Comparison of ENCODE assay signal across 25 cellular contexts in the genomic region with DNA sequence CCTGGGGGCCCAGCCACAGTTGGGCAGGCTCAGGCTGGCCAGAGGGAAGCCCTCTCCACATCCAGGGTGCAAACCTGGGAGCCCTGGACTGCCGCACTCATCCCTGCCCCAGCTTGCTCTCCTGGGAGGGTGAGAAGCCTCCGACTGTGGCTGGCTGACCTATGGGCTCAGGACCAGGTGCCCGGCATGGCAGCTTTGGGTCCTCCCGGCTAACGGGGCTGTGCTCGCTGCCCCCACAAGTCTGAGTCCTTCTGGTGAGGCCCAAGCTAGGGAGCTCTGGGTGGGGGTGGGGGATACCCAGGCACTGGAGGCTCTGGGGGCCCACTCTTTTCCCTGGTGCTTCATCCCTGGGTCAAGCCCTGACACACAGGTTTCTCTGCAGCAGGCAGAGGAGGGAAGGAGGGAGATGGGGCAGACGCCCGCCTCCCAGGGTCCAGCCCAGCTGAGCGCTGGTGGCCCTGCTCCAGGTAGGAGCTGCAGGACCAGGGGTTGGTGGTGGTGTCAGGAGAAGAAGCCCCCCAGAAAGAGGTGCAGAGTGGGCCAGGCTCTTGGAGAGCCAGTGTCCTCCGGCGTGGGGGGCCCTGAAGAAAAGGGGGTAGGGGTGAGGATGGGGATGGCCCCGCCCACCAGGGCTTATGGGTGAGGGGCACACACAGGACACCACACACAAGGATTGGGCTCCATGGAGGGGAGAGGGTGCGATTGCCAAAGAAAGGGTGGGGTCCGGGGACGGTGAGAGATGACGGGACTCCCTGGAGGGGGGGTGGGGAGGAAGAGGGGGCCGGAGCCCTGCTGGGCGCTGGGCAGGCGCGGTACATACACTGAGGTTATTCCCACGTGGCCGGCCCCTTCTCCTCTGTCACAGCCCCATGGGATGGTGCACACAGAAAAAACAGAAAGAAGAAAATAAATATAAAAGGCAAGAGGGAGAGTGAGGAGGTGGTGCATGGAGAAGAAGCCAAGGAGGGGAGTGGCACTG. TPM values are rescaled to one million over a fixed set of nuclear protein-coding genes. Genes with fewer than 3 reads are reported as not detected.
DNase-seq lines count a peak whose midpoint lies in the region; ATAC-seq and TF ChIP-seq lines count a peak whose summit lies in the region.
"Had no signal": no experiment of that assay in that cellular context is flagged by ENCODE, and none has a peak within 500 bp of the region (broad histone marks: within the 10 kb centered on the region; RNA-seq: fewer than 3 reads in every experiment).

No MANE protein-coding gene starts in this region.

- no peak for DNase-seq in activated naive CD4-positive, alpha-beta T cell treated with anti-CD3 and anti-CD28 coated beads, Interleukin-2, amount 10 ng/mL, durations not matched to agents 7 days and 5 days
- no peak for DNase-seq in activated naive CD4-positive, alpha-beta T cell treated with Interleukin-2 at 50 U/mL for 16 hours
- DNase-seq in Kasumi-1 (lab: John Stamatoyannopoulos, UW) (no peak), right atrium auricular region (ENCODE audit: low spot score) (no peak), anterior cingulate cortex (lab: John Stamatoyannopoulos, UW) (no peak)
- DNase-seq: ACHN; activated CD4-positive, CD25-positive, alpha-beta regulatory T cell treated with anti-CD3 and anti-CD28 coated beads, Interleukin-2, amount 50 U/mL, for 72 hours; CD8-positive, alpha-beta T cell; DND-41; gastrocnemius medialis; midbrain; NCI-H1092 treated with DMSO at 0.1 percent for 48 hours; NCI-H2107; NCI-H524; retina; SJCRH30; stimulated activated CD4-positive, alpha-beta T cell treated with anti-CD3 and anti-CD28 coated beads, Interleukin-15, amount 100 ng/mL, for 24 hours; stimulated activated naive CD8-positive, alpha-beta T cell treated with anti-CD3 and anti-CD28 coated beads, Interleukin-15, amount 100 ng/mL, for 72 hours; T1000 had no signal

- peaks cover 36% of the 10 kb centered on the region for H3K4me1 Mint-ChIP-seq in activated naive CD4-positive, alpha-beta T cell treated with anti-CD3 and anti-CD28 coated beads, Interleukin-2, amount 10 ng/mL, durations not matched to agents 7 days and 5 days
- peaks cover 16 to 24% (median 24%) of the 10 kb centered on the region in 3 donors for H3K4me1 Mint-ChIP-seq in IgD-negative memory B cell
- peaks cover 30% of the 10 kb centered on the region for H3K4me1 Mint-ChIP-seq in dendritic cell treated with granulocyte-macrophage colony-stimulating factor and Interleukin-4, amounts not matched to agents 40 ng/mL and 50 ng/mL, for 4 days (ENCODE audit: low read depth)
- peaks cover 54% of the 10 kb centered on the region for H3K4me1 Mint-ChIP-seq in stimulated activated memory B cell treated with anti-CD40 and anti-IgM and Interleukin-4, amounts not matched to agents 10 μg/mL and 1 μg/mL and 100 μg/mL, for 72 hours

- CTCF ChIA-PET in activated naive CD4-positive, alpha-beta T cell treated with anti-CD3 and anti-CD28 coated beads, Interleukin-2, amount 10 ng/mL, durations not matched to agents 7 days and 5 days (lab: Charles Lee): interaction anchor here (0.8 to 2.0 kb wide), 3 partner anchors 10 to 37 kb away, joined by 3 to 6 read pairs (median 3); no protein-coding TSS in a partner anchor

- ATAC-seq in stimulated activated memory B cell treated with anti-CD40 and anti-IgM and Interleukin-4, amounts not matched to agents 10 μg/mL and 1 μg/mL and 100 μg/mL, for 72 hours: no peak
- ATAC-seq: activated naive CD4-positive, alpha-beta T cell treated with anti-CD3 and anti-CD28 coated beads, Interleukin-2, amount 50 U/mL, for 72 hours; CD8-positive, alpha-beta T cell; gastrocnemius medialis; stimulated activated naive CD8-positive, alpha-beta T cell treated with anti-CD3 and anti-CD28 coated beads, Interleukin-15, amount 100 ng/mL, for 72 hours had no signal

- no peaks in the 10 kb centered on the region for H3K27me3 ChIP-seq in right atrium auricular region

- H3K9me3 ChIP-seq in right atrium auricular region: no peaks in the 10 kb centered on the region
- H3K9me3 ChIP-seq: gastrocnemius medialis, SJCRH30 had no signal

- peaks cover 8% of the 10 kb centered on the region for H3K27me3 Mint-ChIP-seq in activated naive CD4-positive, alpha-beta T cell treated with anti-CD3 and anti-CD28 coated beads, Interleukin-2, amount 10 ng/mL, durations not matched to agents 7 days and 5 days
- H3K27me3 Mint-ChIP-seq in IgD-negative memory B cell: no peaks in the 10 kb centered on the region
- H3K27me3 Mint-ChIP-seq in dendritic cell treated with granulocyte-macrophage colony-stimulating factor and Interleukin-4, amounts not matched to agents 40 ng/mL and 50 ng/mL, for 4 days: peaks cover 26% of the 10 kb centered on the region
- H3K27me3 Mint-ChIP-seq in stimulated activated memory B cell treated with anti-CD40 and anti-IgM and Interleukin-4, amounts not matched to agents 10 μg/mL and 1 μg/mL and 100 μg/mL, for 72 hours: no peaks in the 10 kb centered on the region
- H3K27me3 Mint-ChIP-seq: stimulated activated naive CD8-positive, alpha-beta T cell treated with anti-CD3 and anti-CD28 coated beads, Interleukin-15, amount 100 ng/mL, for 72 hours; type B pancreatic cell had no signal

- H3K27ac Mint-ChIP-seq in activated naive CD4-positive, alpha-beta T cell treated with anti-CD3 and anti-CD28 coated beads, Interleukin-2, amount 10 ng/mL, durations not matched to agents 7 days and 5 days: peak overlapping the region; percentile 87
- H3K27ac Mint-ChIP-seq in IgD-negative memory B cell: peak overlapping the region; percentile 87 to 93 (median 90)
- H3K27ac Mint-ChIP-seq in dendritic cell treated with granulocyte-macrophage colony-stimulating factor and Interleukin-4, amounts not matched to agents 40 ng/mL and 50 ng/mL, for 4 days: peak overlapping the region; percentile 78
- H3K27ac Mint-ChIP-seq in stimulated activated memory B cell treated with anti-CD40 and anti-IgM and Interleukin-4, amounts not matched to agents 10 μg/mL and 1 μg/mL and 100 μg/mL, for 72 hours: peak overlapping the region; percentile 96
- H3K27ac Mint-ChIP-seq: type B pancreatic cell had no signal

- no peaks in the 10 kb centered on the region for H3K9me3 Mint-ChIP-seq in activated naive CD4-positive, alpha-beta T cell treated with anti-CD3 and anti-CD28 coated beads, Interleukin-2, amount 10 ng/mL, durations not matched to agents 7 days and 5 days
- no peaks in the 10 kb centered on the region for H3K9me3 Mint-ChIP-seq in IgD-negative memory B cell
- H3K9me3 Mint-ChIP-seq in dendritic cell treated with granulocyte-macrophage colony-stimulating factor and Interleukin-4, amounts not matched to agents 40 ng/mL and 50 ng/mL, for 4 days: no peaks in the 10 kb centered on the region
- H3K9me3 Mint-ChIP-seq in stimulated activated memory B cell treated with anti-CD40 and anti-IgM and Interleukin-4, amounts not matched to agents 10 μg/mL and 1 μg/mL and 100 μg/mL, for 72 hours: no peaks in the 10 kb centered on the region
- H3K9me3 Mint-ChIP-seq: activated naive CD4-positive, alpha-beta T cell treated with anti-CD3 and anti-CD28 coated beads, Interleukin-2, amount 50 U/mL, for 72 hours; CD8-positive, alpha-beta T cell; stimulated activated naive CD8-positive, alpha-beta T cell treated with anti-CD3 and anti-CD28 coated beads, Interleukin-15, amount 100 ng/mL, for 72 hours; type B pancreatic cell had no signal

- no peak overlapping the region for H3K4me3 Mint-ChIP-seq in activated naive CD4-positive, alpha-beta T cell treated with anti-CD3 and anti-CD28 coated beads, Interleukin-2, amount 10 ng/mL, durations not matched to agents 7 days and 5 days
- peak overlapping the region; percentile 92 to 95 (median 94) for H3K4me3 Mint-ChIP-seq in IgD-negative memory B cell
- H3K4me3 Mint-ChIP-seq in dendritic cell treated with granulocyte-macrophage colony-stimulating factor and Interleukin-4, amounts not matched to agents 40 ng/mL and 50 ng/mL, for 4 days: no peak overlapping the region
- peak overlapping the region; percentile 84 for H3K4me3 Mint-ChIP-seq in stimulated activated memory B cell treated with anti-CD40 and anti-IgM and Interleukin-4, amounts not matched to agents 10 μg/mL and 1 μg/mL and 100 μg/mL, for 72 hours
- H3K4me3 Mint-ChIP-seq: type B pancreatic cell had no signal

- intact Hi-C loops in dendritic cell treated with granulocyte-macrophage colony-stimulating factor and Interleukin-4, amounts not matched to agents 40 ng/mL and 50 ng/mL, for 4 days (cut with micrococcal nuclease): loop anchor here (5.0 kb wide), 2 partner anchors 48 to 52 kb away; no protein-coding TSS in a partner anchor

- no peaks in the 10 kb centered on the region for H3K36me3 Mint-ChIP-seq in activated naive CD4-positive, alpha-beta T cell treated with anti-CD3 and anti-CD28 coated beads, Interleukin-2, amount 10 ng/mL, durations not matched to agents 7 days and 5 days
- H3K36me3 Mint-ChIP-seq in IgD-negative memory B cell: no peaks in the 10 kb centered on the region
- no peaks in the 10 kb centered on the region for H3K36me3 Mint-ChIP-seq in dendritic cell treated with granulocyte-macrophage colony-stimulating factor and Interleukin-4, amounts not matched to agents 40 ng/mL and 50 ng/mL, for 4 days (ENCODE audit: low read depth)
- no peaks in the 10 kb centered on the region for H3K36me3 Mint-ChIP-seq in stimulated activated memory B cell treated with anti-CD40 and anti-IgM and Interleukin-4, amounts not matched to agents 10 μg/mL and 1 μg/mL and 100 μg/mL, for 72 hours
- H3K36me3 Mint-ChIP-seq: activated naive CD4-positive, alpha-beta T cell treated with anti-CD3 and anti-CD28 coated beads, Interleukin-2, amount 50 U/mL, for 72 hours; CD8-positive, alpha-beta T cell; type B pancreatic cell had no signal

- no peaks in the 10 kb centered on the region for H3K36me3 ChIP-seq in right atrium auricular region
- H3K36me3 ChIP-seq: gastrocnemius medialis, SJCRH30 had no signal

- no peak overlapping the region for H3K4me3 ChIP-seq in right atrium auricular region
- H3K4me3 ChIP-seq: gastrocnemius medialis, SJCRH30 had no signal

- no peak for TF ChIP-seq CTCF in right atrium auricular region (IDR thresholded peaks at IDR 0.05)

- peaks cover 0 to 12% of the 10 kb centered on the region in 2 donors for H3K4me1 ChIP-seq in right atrium auricular region
- H3K4me1 ChIP-seq: gastrocnemius medialis, SJCRH30 had no signal

- H3K27ac ChIP-seq in right atrium auricular region: no peak overlapping the region
- H3K27ac ChIP-seq: gastrocnemius medialis, KMS-11, SJCRH30 had no signal

RNA-seq across cellular contexts. Expression of a gene that starts 59.9 kb away (rescaled TPM):
- polyA plus RNA-seq in IgD-negative memory B cell: 350 TPM
- total RNA-seq in right atrium auricular region: 100 to 1,000 TPM in 1 of 2 donors, 10 to 100 TPM in 1; 35.4 to 139 TPM

RNA-seq across cellular contexts. Expression of a gene that starts 59.9 kb away (rescaled TPM):
- 52.8 TPM for polyA plus RNA-seq in IgD-negative memory B cell
- total RNA-seq in right atrium auricular region: 10 to 100 TPM; 33.1 to 39.2 TPM

Comparison
In these comparisons a context has a peak if more than half of its experiments do, and no peak if none do; other contexts are left out.
1. H3K4me3 Mint-ChIP-seq: peak in IgD-negative memory B cell (4 of 4) and stimulated activated memory B cell treated with anti-CD40 and anti-IgM and Interleukin-4, amounts not matched to agents 10 μg/mL and 1 μg/mL and 100 μg/mL, for 72 hours (single experiment); none in activated naive CD4-positive, alpha-beta T cell treated with anti-CD3 and anti-CD28 coated beads, Interleukin-2, amount 10 ng/mL, durations not matched to agents 7 days and 5 days (single experiment) and dendritic cell treated with granulocyte-macrophage colony-stimulating factor and Interleukin-4, amounts not matched to agents 40 ng/mL and 50 ng/mL, for 4 days (single experiment).
2. Peak in every context shown above with its lines, with median percentiles within 50 percentile points of each other: H3K27ac Mint-ChIP-seq.